In genomic region chr1:23403735-23404486, GRCh38 we compare ENCODE assay signal across 8 cellular contexts. TPM values are rescaled to one million over a fixed set of nuclear protein-coding genes. Genes with fewer than 3 reads are reported as not detected.
DNase-seq lines count a peak whose midpoint lies in the region; ATAC-seq and TF ChIP-seq lines count a peak whose summit lies in the region.

No MANE protein-coding gene starts in this region.

- H3K36me3 ChIP-seq in SK-N-MC (ENCODE audit: insufficient read depth, low read length) (peaks cover 5% of the 10 kb centered on the region; the same call in 1 of the 2 replicates), ovary (no peaks in the 10 kb centered on the region), thymus (ENCODE audit: control insufficient read depth, insufficient read depth) (no peaks in the 10 kb centered on the region)

- no peaks in the 10 kb centered on the region for H3K9me3 Mint-ChIP-seq in activated naive CD8-positive, alpha-beta T cell treated with anti-CD3 and anti-CD28 coated beads for 36 hours

- no peak overlapping the region for H3K27ac Mint-ChIP-seq in activated naive CD8-positive, alpha-beta T cell treated with anti-CD3 and anti-CD28 coated beads for 36 hours

- no peaks in the 10 kb centered on the region for H3K36me3 Mint-ChIP-seq in activated naive CD8-positive, alpha-beta T cell treated with anti-CD3 and anti-CD28 coated beads for 36 hours

- H3K9me3 ChIP-seq in SK-N-MC (ENCODE audit: low read depth, low read length) (no peaks in the 10 kb centered on the region), ovary (no peaks in the 10 kb centered on the region), thymus (ENCODE audit: control insufficient read depth) (no peaks in the 10 kb centered on the region)

- no peak for TF ChIP-seq POLR2A in ovary (IDR thresholded peaks at IDR 0.05)

- TF ChIP-seq CTCF in ovary (IDR thresholded peaks at IDR 0.05), result peak; percentile 91 to 93 (median 93)

- no peak overlapping the region for H3K27ac ChIP-seq in SK-N-MC
- H3K27ac ChIP-seq in ovary, result peak overlapping the region in 1 of 2 donors; percentile 49
- peak overlapping the region; percentile 55 for H3K27ac ChIP-seq in thymus (ENCODE audit: low read depth)

- no peaks in the 10 kb centered on the region for H3K27me3 Mint-ChIP-seq in activated naive CD8-positive, alpha-beta T cell treated with anti-CD3 and anti-CD28 coated beads for 36 hours

- intact Hi-C loops in head of caudate nucleus (cut with DNase I) (no loop called here), ovary (cut with DNase I) (loop anchor here in 1 of 4 donors (10.0 kb wide), 1 partner anchor 59 kb away; the partner anchor contains the start of gene HNRNPR)

- peak overlapping the region; percentile 22 for H3K9ac ChIP-seq in SK-N-MC (ENCODE audit: insufficient read length)

- DNase-seq in GM03348 (ENCODE audit: low spot score), result peak; percentile 92
- DNase-seq in NCI-H1092 (lab: John Stamatoyannopoulos, UW), result peak; percentile 96
- peak; percentile 35 for DNase-seq in SK-N-MC (ENCODE audit: low read depth, low spot score)
- DNase-seq in activated naive CD8-positive, alpha-beta T cell treated with anti-CD3 and anti-CD28 coated beads for 36 hours, result peak; percentile 83
- peak; percentile 75 to 96 (median 91) for DNase-seq in head of caudate nucleus
- peak; percentile 87 to 93 (median 90) for DNase-seq in ovary

- no peak for TF ChIP-seq EP300 in ovary (IDR thresholded peaks at IDR 0.05)

- H3K4me1 Mint-ChIP-seq in activated naive CD8-positive, alpha-beta T cell treated with anti-CD3 and anti-CD28 coated beads for 36 hours, result peaks cover 8% of the 10 kb centered on the region

- no peak for ATAC-seq in HG03521 (IDR thresholded peaks at IDR 0.05; ENCODE audit: unreplicated experiment)

- no peak overlapping the region for H3K4me3 Mint-ChIP-seq in activated naive CD8-positive, alpha-beta T cell treated with anti-CD3 and anti-CD28 coated beads for 36 hours

- 6 to 8% (median 8%) methylated on average over 19 of the region's 19 CpGs for WGBS in ovary, 3 donors
- WGBS in thymus, result 15% methylated on average over 19 of the region's 19 CpGs

- peaks cover 9% of the 10 kb centered on the region for H3K4me1 ChIP-seq in ovary (ENCODE audit: insufficient read depth)
- peaks cover 4% of the 10 kb centered on the region for H3K4me1 ChIP-seq in thymus (ENCODE audit: control insufficient read depth, insufficient read depth, low read length)

- H3K27me3 ChIP-seq in ovary (no peaks in the 10 kb centered on the region), thymus (ENCODE audit: control insufficient read depth, insufficient read depth) (no peaks in the 10 kb centered on the region)

- H3K4me3 ChIP-seq in SK-N-MC, result no peak overlapping the region
- no peak overlapping the region for H3K4me3 ChIP-seq in ovary
- H3K4me3 ChIP-seq in thymus (ENCODE audit: low read length), result no peak overlapping the region

RNA-seq across cellular contexts. Expression of gene TCEA3, which starts 20.6 kb away (rescaled TPM):
- 1 to 10 TPM; 6.3 to 7.4 TPM for total RNA-seq in activated naive CD8-positive, alpha-beta T cell treated with anti-CD3 and anti-CD28 coated beads for 36 hours
- total RNA-seq in ovary, result 100 to 1,000 TPM in 3 of 7 donors, 10 to 100 TPM in 4; 42.0 to 153 (median 79.7) TPM
- polyA plus RNA-seq in ovary, result 10 to 100 TPM; 72.5 to 73.8 TPM
- polyA plus RNA-seq in thymus, result 5.5 TPM

RNA-seq across cellular contexts. Expression of gene ZNF436, which starts 34.3 kb away (rescaled TPM):
- total RNA-seq in activated naive CD8-positive, alpha-beta T cell treated with anti-CD3 and anti-CD28 coated beads for 36 hours, result 1 to 10 TPM; 3.7 to 4.4 TPM
- total RNA-seq in ovary, result 10 to 100 TPM; 16.5 to 42.6 (median 23.5) TPM
- 10 to 100 TPM; 17.2 to 43.1 TPM for polyA plus RNA-seq in ovary
- polyA plus RNA-seq in thymus, result 6.6 TPM

RNA-seq across cellular contexts. Expression of gene HNRNPR, which starts 59.8 kb away (rescaled TPM):
- 100 to 1,000 TPM; 207 to 212 TPM for total RNA-seq in activated naive CD8-positive, alpha-beta T cell treated with anti-CD3 and anti-CD28 coated beads for 36 hours
- 100 to 1,000 TPM in 5 of 7 donors, 10 to 100 TPM in 2; 55.9 to 173 (median 153) TPM for total RNA-seq in ovary
- polyA plus RNA-seq in ovary (100 to 1,000 TPM in 1 of 2 donors, 10 to 100 TPM in 1; 70.6 to 107 TPM), thymus (119 TPM)

Comparison
In these comparisons a context has a peak if more than half of its experiments do, and no peak if none do; other contexts are left out.
1. DNase-seq: peak in every context shown above with its lines; median percentile 96 in NCI-H1092; 92 in GM03348; 91 in head of caudate nucleus; 90 in ovary; 83 in activated naive CD8-positive, alpha-beta T cell treated with anti-CD3 and anti-CD28 coated beads for 36 hours; 35 in SK-N-MC.
2. RNA of gene TCEA3, which starts 20.6 kb away (total RNA-seq): 42.0 to 153 TPM in ovary; 6.3 to 7.4 TPM in activated naive CD8-positive, alpha-beta T cell treated with anti-CD3 and anti-CD28 coated beads for 36 hours; every median in the first group is over 4 times any median in the second.